ENCODE assay signal across 1 cellular context in genomic region chr13:100525453-100526298, GRCh38.
TF ChIP-seq lines count a peak whose summit lies in the region.

No MANE protein-coding gene starts in this region.

TF ChIP-seq in HepG2, 621 proteins besides CTCF, POLR2A, EP300 and RAD21 (continued from another document and continues in another):
- TF ChIP-seq PHF5A (CRISPR knock-in tag; IDR thresholded peaks at IDR 0.05; ENCODE audit: low read depth, unreplicated experiment) (no peak), NR2F2 (IDR thresholded peaks at IDR 0.05; ENCODE audit: borderline replicate concordance, low read depth) (peak; percentile 89), MAZ (IDR thresholded peaks at IDR 0.05; ENCODE audit: borderline replicate concordance, low read depth, low read length) (no peak), MAZ (CRISPR knock-in tag; IDR thresholded peaks at IDR 0.05; ENCODE audit: low read depth) (0 out of 2 replicates have a peak, but pooled peaks have one; percentile 51), DPF2 (CRISPR knock-in tag; IDR thresholded peaks at IDR 0.05; ENCODE audit: borderline replicate concordance, low read depth) (peak; percentile 60; the same call in 1 of the 2 replicates), HOXA3 (CRISPR knock-in tag; IDR thresholded peaks at IDR 0.05) (peak; percentile 39; the same call in 1 of the 2 replicates), CREM (IDR thresholded peaks at IDR 0.05) (peak; percentile 36; the same call in 1 of the 2 replicates), CREM (CRISPR knock-in tag; IDR thresholded peaks at IDR 0.05) (no peak), PITX1 (CRISPR knock-in tag; IDR thresholded peaks at IDR 0.05) (peak; percentile 87; the same call in 1 of the 2 replicates), ZNF280B (CRISPR knock-in tag; IDR thresholded peaks at IDR 0.05; ENCODE audit: borderline replicate concordance) (0 out of 2 replicates have a peak, but pooled peaks have one; percentile 21), ZNF644 (CRISPR knock-in tag; IDR thresholded peaks at IDR 0.05; ENCODE audit: low read depth) (no peak), NR2F1 (CRISPR knock-in tag; IDR thresholded peaks at IDR 0.05) (peak; percentile 88 to 93), ZNF878 (CRISPR knock-in tag; IDR thresholded peaks at IDR 0.05) (0 out of 2 replicates have a peak, but pooled peaks have one; percentile 54), ZNF670 (CRISPR knock-in tag; IDR thresholded peaks at IDR 0.05; ENCODE audit: borderline replicate concordance) (no peak), ZHX1 (CRISPR knock-in tag; IDR thresholded peaks at IDR 0.05; ENCODE audit: low read depth) (peak; percentile 65; the same call in 1 of the 2 replicates), AHR (CRISPR knock-in tag; IDR thresholded peaks at IDR 0.05) (no peak), ZFP36L1 (CRISPR knock-in tag; IDR thresholded peaks at IDR 0.05) (0 out of 2 replicates have a peak, but pooled peaks have one; percentile 27), HNF4G (IDR thresholded peaks at IDR 0.05; ENCODE audit: borderline replicate concordance, low read depth, low read length) (peak; percentile 76), HNF4G (CRISPR knock-in tag; IDR thresholded peaks at IDR 0.05; ENCODE audit: borderline replicate concordance, low read depth) (no peak), ZNF720 (CRISPR knock-in tag; IDR thresholded peaks at IDR 0.05) (no peak), ZNF766 (CRISPR knock-in tag; IDR thresholded peaks at IDR 0.05; ENCODE audit: borderline replicate concordance) (peak; percentile 29; the same call in 1 of the 2 replicates), TFDP2 (CRISPR knock-in tag; IDR thresholded peaks at IDR 0.05) (no peak), ZNF20 (CRISPR knock-in tag; IDR thresholded peaks at IDR 0.05) (no peak), NFYC (CRISPR knock-in tag; IDR thresholded peaks at IDR 0.05) (no peak), ZNF687 (CRISPR knock-in tag; IDR thresholded peaks at IDR 0.05) (peak; percentile 90), HDAC2 (CRISPR knock-in tag; IDR thresholded peaks at IDR 0.05) (peak; percentile 46; the same call in 1 of the 2 replicates), KMT2B (CRISPR knock-in tag; IDR thresholded peaks at IDR 0.05) (no peak), HIC2 (CRISPR knock-in tag; IDR thresholded peaks at IDR 0.05; ENCODE audit: low read depth) (0 out of 2 replicates have a peak, but pooled peaks have one; percentile 21), STAT6 (CRISPR knock-in tag; IDR thresholded peaks at IDR 0.05; ENCODE audit: borderline replicate concordance) (no peak), ZNF331 (CRISPR knock-in tag; IDR thresholded peaks at IDR 0.05) (peak; percentile 53; the same call in 1 of the 2 replicates), STAG1 (CRISPR knock-in tag; IDR thresholded peaks at IDR 0.05) (no peak), HNRNPLL (IDR thresholded peaks at IDR 0.05; ENCODE audit: low read depth, low read length, poor library complexity, severe bottlenecking) (no peak), SNAI1 (CRISPR knock-in tag; IDR thresholded peaks at IDR 0.05; ENCODE audit: borderline replicate concordance) (no peak), ZNF891 (CRISPR knock-in tag; IDR thresholded peaks at IDR 0.05) (peak; percentile 81; the same call in 1 of the 2 replicates), ZNF318 (CRISPR knock-in tag; IDR thresholded peaks at IDR 0.05) (no peak)
